Comparison of ENCODE assay signal across 1 cellular context in genomic region chr22:24602105-24602749, GRCh38.
TF ChIP-seq lines count a peak whose summit lies in the region.
"Not testable (repeated sequence)": the region's sequence is repeated elsewhere in the genome, so short reads cannot be mapped to it uniquely, and the experiment has no call there.

No MANE protein-coding gene starts in this region.

TF ChIP-seq in HepG2, 621 proteins besides CTCF, POLR2A, EP300 and RAD21 (continues in another document):
- TF ChIP-seq SIN3A (IDR thresholded peaks at IDR 0.05; ENCODE audit: borderline replicate concordance, low read depth, low read length), result 0 out of 2 replicates have a peak, but pooled peaks have one; percentile 9
- TF ChIP-seq HNF4G (IDR thresholded peaks at IDR 0.05; ENCODE audit: borderline replicate concordance, low read depth, low read length); CREM (CRISPR knock-in tag; IDR thresholded peaks at IDR 0.05): not testable (repeated sequence)
- TF ChIP-seq HNF4G (CRISPR knock-in tag; IDR thresholded peaks at IDR 0.05; ENCODE audit: borderline replicate concordance, low read depth), result peak; percentile 45; the same call in 1 of the 2 replicates
- peak; percentile 51 for TF ChIP-seq SKI (IDR thresholded peaks at IDR 0.05; ENCODE audit: partially characterized antibody)
- TF ChIP-seq ZNF747 (CRISPR knock-in tag; IDR thresholded peaks at IDR 0.05; ENCODE audit: borderline replicate concordance), result 0 out of 2 replicates have a peak, but pooled peaks have one; percentile 5
- peak; percentile 19; the same call in 1 of the 2 replicates for TF ChIP-seq ZFP91 (CRISPR knock-in tag; IDR thresholded peaks at IDR 0.05; ENCODE audit: borderline replicate concordance)
- TF ChIP-seq ZSCAN21 (CRISPR knock-in tag; IDR thresholded peaks at IDR 0.05; ENCODE audit: borderline replicate concordance), result 0 out of 2 replicates have a peak, but pooled peaks have one; percentile 3
- 0 out of 2 replicates have a peak, but pooled peaks have one; percentile 21 for TF ChIP-seq ZKSCAN8 (CRISPR knock-in tag; IDR thresholded peaks at IDR 0.05; ENCODE audit: borderline replicate concordance)
- TF ChIP-seq, protein P1, sequence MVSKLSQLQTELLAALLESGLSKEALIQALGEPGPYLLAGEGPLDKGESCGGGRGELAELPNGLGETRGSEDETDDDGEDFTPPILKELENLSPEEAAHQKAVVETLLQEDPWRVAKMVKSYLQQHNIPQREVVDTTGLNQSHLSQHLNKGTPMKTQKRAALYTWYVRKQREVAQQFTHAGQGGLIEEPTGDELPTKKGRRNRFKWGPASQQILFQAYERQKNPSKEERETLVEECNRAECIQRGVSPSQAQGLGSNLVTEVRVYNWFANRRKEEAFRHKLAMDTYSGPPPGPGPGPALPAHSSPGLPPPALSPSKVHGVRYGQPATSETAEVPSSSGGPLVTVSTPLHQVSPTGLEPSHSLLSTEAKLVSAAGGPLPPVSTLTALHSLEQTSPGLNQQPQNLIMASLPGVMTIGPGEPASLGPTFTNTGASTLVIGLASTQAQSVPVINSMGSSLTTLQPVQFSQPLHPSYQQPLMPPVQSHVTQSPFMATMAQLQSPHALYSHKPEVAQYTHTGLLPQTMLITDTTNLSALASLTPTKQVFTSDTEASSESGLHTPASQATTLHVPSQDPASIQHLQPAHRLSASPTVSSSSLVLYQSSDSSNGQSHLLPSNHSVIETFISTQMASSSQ (IDR thresholded peaks at IDR 0.05; ENCODE audit: low read depth), result not testable (repeated sequence)
- TF ChIP-seq, protein P1 (CRISPR knock-in tag; IDR thresholded peaks at IDR 0.05; ENCODE audit: borderline replicate concordance), result peak; percentile 0; the same call in 1 of the 2 replicates
- TF ChIP-seq ZNF501 (CRISPR knock-in tag; IDR thresholded peaks at IDR 0.05), result peak; percentile 56; the same call in 1 of the 2 replicates
- peak; percentile 52 for TF ChIP-seq ZFX (CRISPR knock-in tag; IDR thresholded peaks at IDR 0.05; ENCODE audit: low read depth)
- TF ChIP-seq ZBTB43 (CRISPR knock-in tag; conservative IDR thresholded peaks at IDR 0.05), result 0 out of 2 replicates have a peak, but pooled peaks have one; percentile 26
- 0 out of 2 replicates have a peak, but pooled peaks have one; percentile 51 for TF ChIP-seq ZMAT3 (CRISPR knock-in tag; conservative IDR thresholded peaks at IDR 0.05)
- 0 out of 2 replicates have a peak, but pooled peaks have one; percentile 0 for TF ChIP-seq CREM (IDR thresholded peaks at IDR 0.05)
- TF ChIP-seq TBX3 (IDR thresholded peaks at IDR 0.05; ENCODE audit: borderline replicate concordance), result peak; percentile 90
- TF ChIP-seq CHD4 (IDR thresholded peaks at IDR 0.05; ENCODE audit: borderline replicate concordance, low read length), result peak; percentile 50; the same call in 1 of the 2 replicates
- TF ChIP-seq, protein P2, sequence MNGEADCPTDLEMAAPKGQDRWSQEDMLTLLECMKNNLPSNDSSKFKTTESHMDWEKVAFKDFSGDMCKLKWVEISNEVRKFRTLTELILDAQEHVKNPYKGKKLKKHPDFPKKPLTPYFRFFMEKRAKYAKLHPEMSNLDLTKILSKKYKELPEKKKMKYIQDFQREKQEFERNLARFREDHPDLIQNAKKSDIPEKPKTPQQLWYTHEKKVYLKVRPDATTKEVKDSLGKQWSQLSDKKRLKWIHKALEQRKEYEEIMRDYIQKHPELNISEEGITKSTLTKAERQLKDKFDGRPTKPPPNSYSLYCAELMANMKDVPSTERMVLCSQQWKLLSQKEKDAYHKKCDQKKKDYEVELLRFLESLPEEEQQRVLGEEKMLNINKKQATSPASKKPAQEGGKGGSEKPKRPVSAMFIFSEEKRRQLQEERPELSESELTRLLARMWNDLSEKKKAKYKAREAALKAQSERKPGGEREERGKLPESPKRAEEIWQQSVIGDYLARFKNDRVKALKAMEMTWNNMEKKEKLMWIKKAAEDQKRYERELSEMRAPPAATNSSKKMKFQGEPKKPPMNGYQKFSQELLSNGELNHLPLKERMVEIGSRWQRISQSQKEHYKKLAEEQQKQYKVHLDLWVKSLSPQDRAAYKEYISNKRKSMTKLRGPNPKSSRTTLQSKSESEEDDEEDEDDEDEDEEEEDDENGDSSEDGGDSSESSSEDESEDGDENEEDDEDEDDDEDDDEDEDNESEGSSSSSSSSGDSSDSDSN (CRISPR knock-in tag; IDR thresholded peaks at IDR 0.05), result 0 out of 2 replicates have a peak, but pooled peaks have one; percentile 25
- TF ChIP-seq ZMYM2 (CRISPR knock-in tag; IDR thresholded peaks at IDR 0.05), result 0 out of 2 replicates have a peak, but pooled peaks have one; percentile 28
- TF ChIP-seq ELF4 (CRISPR knock-in tag; IDR thresholded peaks at IDR 0.05; ENCODE audit: borderline replicate concordance), result 0 out of 2 replicates have a peak, but pooled peaks have one; percentile 32
- TF ChIP-seq, protein P3, sequence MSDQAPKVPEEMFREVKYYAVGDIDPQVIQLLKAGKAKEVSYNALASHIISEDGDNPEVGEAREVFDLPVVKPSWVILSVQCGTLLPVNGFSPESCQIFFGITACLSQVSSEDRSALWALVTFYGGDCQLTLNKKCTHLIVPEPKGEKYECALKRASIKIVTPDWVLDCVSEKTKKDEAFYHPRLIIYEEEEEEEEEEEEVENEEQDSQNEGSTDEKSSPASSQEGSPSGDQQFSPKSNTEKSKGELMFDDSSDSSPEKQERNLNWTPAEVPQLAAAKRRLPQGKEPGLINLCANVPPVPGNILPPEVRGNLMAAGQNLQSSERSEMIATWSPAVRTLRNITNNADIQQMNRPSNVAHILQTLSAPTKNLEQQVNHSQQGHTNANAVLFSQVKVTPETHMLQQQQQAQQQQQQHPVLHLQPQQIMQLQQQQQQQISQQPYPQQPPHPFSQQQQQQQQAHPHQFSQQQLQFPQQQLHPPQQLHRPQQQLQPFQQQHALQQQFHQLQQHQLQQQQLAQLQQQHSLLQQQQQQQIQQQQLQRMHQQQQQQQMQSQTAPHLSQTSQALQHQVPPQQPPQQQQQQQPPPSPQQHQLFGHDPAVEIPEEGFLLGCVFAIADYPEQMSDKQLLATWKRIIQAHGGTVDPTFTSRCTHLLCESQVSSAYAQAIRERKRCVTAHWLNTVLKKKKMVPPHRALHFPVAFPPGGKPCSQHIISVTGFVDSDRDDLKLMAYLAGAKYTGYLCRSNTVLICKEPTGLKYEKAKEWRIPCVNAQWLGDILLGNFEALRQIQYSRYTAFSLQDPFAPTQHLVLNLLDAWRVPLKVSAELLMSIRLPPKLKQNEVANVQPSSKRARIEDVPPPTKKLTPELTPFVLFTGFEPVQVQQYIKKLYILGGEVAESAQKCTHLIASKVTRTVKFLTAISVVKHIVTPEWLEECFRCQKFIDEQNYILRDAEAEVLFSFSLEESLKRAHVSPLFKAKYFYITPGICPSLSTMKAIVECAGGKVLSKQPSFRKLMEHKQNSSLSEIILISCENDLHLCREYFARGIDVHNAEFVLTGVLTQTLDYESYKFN (CRISPR knock-in tag; conservative IDR thresholded peaks at IDR 0.05), result peak; percentile 31; the same call in 1 of the 2 replicates
- peak; percentile 43; the same call in 1 of the 2 replicates for TF ChIP-seq ETV6 (CRISPR knock-in tag; conservative IDR thresholded peaks at IDR 0.05)
- 0 out of 2 replicates have a peak, but pooled peaks have one; percentile 69 for TF ChIP-seq TBX2 (CRISPR knock-in tag; IDR thresholded peaks at IDR 0.05; ENCODE audit: borderline replicate concordance)
- peak; percentile 87 for TF ChIP-seq ZNF263 (CRISPR knock-in tag; IDR thresholded peaks at IDR 0.05)
- TF ChIP-seq, protein P4, sequence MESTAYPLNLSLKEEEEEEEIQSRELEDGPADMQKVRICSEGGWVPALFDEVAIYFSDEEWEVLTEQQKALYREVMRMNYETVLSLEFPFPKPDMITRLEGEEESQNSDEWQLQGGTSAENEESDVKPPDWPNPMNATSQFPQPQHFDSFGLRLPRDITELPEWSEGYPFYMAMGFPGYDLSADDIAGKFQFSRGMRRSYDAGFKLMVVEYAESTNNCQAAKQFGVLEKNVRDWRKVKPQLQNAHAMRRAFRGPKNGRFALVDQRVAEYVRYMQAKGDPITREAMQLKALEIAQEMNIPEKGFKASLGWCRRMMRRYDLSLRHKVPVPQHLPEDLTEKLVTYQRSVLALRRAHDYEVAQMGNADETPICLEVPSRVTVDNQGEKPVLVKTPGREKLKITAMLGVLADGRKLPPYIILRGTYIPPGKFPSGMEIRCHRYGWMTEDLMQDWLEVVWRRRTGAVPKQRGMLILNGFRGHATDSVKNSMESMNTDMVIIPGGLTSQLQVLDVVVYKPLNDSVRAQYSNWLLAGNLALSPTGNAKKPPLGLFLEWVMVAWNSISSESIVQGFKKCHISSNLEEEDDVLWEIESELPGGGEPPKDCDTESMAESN (CRISPR knock-in tag; conservative IDR thresholded peaks at IDR 0.05), result 0 out of 2 replicates have a peak, but pooled peaks have one; percentile 38
- 0 out of 3 replicates have a peak, but pooled peaks have one; percentile 6 for TF ChIP-seq MXI1 (IDR thresholded peaks at IDR 0.05; ENCODE audit: borderline replicate concordance, low read depth, low read length)
- TF ChIP-seq SNAPC2 (CRISPR knock-in tag; IDR thresholded peaks at IDR 0.05), result 0 out of 2 replicates have a peak, but pooled peaks have one; percentile 40
- TF ChIP-seq ZNF430 (CRISPR knock-in tag; IDR thresholded peaks at IDR 0.05), result peak; percentile 77; the same call in 1 of the 2 replicates
- TF ChIP-seq, protein P5, sequence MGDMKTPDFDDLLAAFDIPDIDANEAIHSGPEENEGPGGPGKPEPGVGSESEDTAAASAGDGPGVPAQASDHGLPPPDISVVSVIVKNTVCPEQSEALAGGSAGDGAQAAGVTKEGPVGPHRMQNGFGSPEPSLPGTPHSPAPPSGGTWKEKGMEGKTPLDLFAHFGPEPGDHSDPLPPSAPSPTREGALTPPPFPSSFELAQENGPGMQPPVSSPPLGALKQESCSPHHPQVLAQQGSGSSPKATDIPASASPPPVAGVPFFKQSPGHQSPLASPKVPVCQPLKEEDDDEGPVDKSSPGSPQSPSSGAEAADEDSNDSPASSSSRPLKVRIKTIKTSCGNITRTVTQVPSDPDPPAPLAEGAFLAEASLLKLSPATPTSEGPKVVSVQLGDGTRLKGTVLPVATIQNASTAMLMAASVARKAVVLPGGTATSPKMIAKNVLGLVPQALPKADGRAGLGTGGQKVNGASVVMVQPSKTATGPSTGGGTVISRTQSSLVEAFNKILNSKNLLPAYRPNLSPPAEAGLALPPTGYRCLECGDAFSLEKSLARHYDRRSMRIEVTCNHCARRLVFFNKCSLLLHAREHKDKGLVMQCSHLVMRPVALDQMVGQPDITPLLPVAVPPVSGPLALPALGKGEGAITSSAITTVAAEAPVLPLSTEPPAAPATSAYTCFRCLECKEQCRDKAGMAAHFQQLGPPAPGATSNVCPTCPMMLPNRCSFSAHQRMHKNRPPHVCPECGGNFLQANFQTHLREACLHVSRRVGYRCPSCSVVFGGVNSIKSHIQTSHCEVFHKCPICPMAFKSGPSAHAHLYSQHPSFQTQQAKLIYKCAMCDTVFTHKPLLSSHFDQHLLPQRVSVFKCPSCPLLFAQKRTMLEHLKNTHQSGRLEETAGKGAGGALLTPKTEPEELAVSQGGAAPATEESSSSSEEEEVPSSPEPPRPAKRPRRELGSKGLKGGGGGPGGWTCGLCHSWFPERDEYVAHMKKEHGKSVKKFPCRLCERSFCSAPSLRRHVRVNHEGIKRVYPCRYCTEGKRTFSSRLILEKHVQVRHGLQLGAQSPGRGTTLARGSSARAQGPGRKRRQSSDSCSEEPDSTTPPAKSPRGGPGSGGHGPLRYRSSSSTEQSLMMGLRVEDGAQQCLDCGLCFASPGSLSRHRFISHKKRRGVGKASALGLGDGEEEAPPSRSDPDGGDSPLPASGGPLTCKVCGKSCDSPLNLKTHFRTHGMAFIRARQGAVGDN (CRISPR knock-in tag; IDR thresholded peaks at IDR 0.05), result peak; percentile 76
- TF ChIP-seq, protein P6, sequence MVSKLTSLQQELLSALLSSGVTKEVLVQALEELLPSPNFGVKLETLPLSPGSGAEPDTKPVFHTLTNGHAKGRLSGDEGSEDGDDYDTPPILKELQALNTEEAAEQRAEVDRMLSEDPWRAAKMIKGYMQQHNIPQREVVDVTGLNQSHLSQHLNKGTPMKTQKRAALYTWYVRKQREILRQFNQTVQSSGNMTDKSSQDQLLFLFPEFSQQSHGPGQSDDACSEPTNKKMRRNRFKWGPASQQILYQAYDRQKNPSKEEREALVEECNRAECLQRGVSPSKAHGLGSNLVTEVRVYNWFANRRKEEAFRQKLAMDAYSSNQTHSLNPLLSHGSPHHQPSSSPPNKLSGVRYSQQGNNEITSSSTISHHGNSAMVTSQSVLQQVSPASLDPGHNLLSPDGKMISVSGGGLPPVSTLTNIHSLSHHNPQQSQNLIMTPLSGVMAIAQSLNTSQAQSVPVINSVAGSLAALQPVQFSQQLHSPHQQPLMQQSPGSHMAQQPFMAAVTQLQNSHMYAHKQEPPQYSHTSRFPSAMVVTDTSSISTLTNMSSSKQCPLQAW (CRISPR knock-in tag; IDR thresholded peaks at IDR 0.05), result 0 out of 2 replicates have a peak, but pooled peaks have one; percentile 1
